1 cellular context compared by ENCODE assay signal in the genomic region with DNA sequence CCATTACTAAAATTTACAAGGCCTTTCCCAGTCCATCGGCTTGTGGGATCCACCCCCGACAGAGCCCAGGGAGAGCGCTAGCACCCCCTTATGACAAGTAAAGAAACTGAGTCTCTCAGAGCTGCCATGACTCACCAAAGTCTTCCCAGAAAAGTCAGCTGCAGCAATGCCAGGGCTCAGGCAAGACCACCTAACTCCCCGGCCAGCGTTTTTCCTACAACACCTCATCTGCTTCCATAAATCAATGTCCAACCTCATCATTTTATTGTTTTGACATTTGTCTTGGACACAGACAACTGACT.
TF ChIP-seq lines count a peak whose summit lies in the region.

No MANE protein-coding gene starts in this region.

TF ChIP-seq in SK-N-SH, 30 proteins besides CTCF, POLR2A, EP300 and RAD21 (continued from another document):
- TF ChIP-seq IRF3 (IDR thresholded peaks at IDR 0.05; ENCODE audit: low read depth, low read length) = no peak
- no peak for TF ChIP-seq TCF12 (IDR thresholded peaks at IDR 0.05)
- no peak for TF ChIP-seq ELF1 (IDR thresholded peaks at IDR 0.05)
- TF ChIP-seq SMC3 (IDR thresholded peaks at IDR 0.05; ENCODE audit: low read depth, low read length) = no peak
- TF ChIP-seq USF1 (IDR thresholded peaks at IDR 0.05; ENCODE audit: borderline replicate concordance, low read depth) = no peak
- TF ChIP-seq, protein P1, sequence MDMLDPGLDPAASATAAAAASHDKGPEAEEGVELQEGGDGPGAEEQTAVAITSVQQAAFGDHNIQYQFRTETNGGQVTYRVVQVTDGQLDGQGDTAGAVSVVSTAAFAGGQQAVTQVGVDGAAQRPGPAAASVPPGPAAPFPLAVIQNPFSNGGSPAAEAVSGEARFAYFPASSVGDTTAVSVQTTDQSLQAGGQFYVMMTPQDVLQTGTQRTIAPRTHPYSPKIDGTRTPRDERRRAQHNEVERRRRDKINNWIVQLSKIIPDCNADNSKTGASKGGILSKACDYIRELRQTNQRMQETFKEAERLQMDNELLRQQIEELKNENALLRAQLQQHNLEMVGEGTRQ (IDR thresholded peaks at IDR 0.05; ENCODE audit: borderline replicate concordance, low read depth, low read length) = no peak
- TF ChIP-seq NFIC (IDR thresholded peaks at IDR 0.05; ENCODE audit: borderline replicate concordance) = no peak
- TF ChIP-seq POLR2AphosphoS5 (IDR thresholded peaks at IDR 0.05; ENCODE audit: low read depth, low read length) = no peak
- no peak for TF ChIP-seq FOXM1 (IDR thresholded peaks at IDR 0.05; ENCODE audit: low read depth)
- TF ChIP-seq GATA2 (CRISPR knock-in tag; IDR thresholded peaks at IDR 0.05) = no peak
- no peak for TF ChIP-seq PBX3 (IDR thresholded peaks at IDR 0.05)
- no peak for TF ChIP-seq ZBTB33 (IDR thresholded peaks at IDR 0.05; ENCODE audit: borderline replicate concordance, low read depth)
- no peak for TF ChIP-seq MAX (IDR thresholded peaks at IDR 0.05; ENCODE audit: low read depth)
- TF ChIP-seq REST (IDR thresholded peaks at IDR 0.05; ENCODE audit: low read depth, low read length) = no peak
